28 cellular contexts compared by ENCODE assay signal in genomic region chr6:167087857-167088256, GRCh38. TPM values are rescaled to one million over a fixed set of nuclear protein-coding genes. Genes with fewer than 3 reads are reported as not detected.
"Had no signal": no experiment of that assay in that cellular context is flagged by ENCODE, and none has a peak within 500 bp of the region (broad histone marks: within the 10 kb centered on the region; RNA-seq: fewer than 3 reads in every experiment).

No MANE protein-coding gene starts in this region.

- H3K27ac ChIP-seq: coronary artery, dorsolateral prefrontal cortex, epithelial cell of prostate, esophagus squamous epithelium, gastrocnemius medialis, heart right ventricle, left lung, lower lobe of right lung had no signal

- DNase-seq: dermis blood vessel endothelial cell; dorsolateral prefrontal cortex; effector CD4-positive, alpha-beta T cell; effector memory CD4-positive, alpha-beta T cell; erythroblast; esophagus squamous epithelium; foreskin fibroblast; foreskin melanocyte; gastrocnemius medialis; glutamatergic neuron; head of caudate nucleus; heart right ventricle; hippocampal formation; left cardiac atrium; left lung; left ventricle myocardium superior; lower lobe of right lung; mesendoderm; midbrain had no signal

- FAIRE-seq: colon, islet of Langerhans, keratinocyte had no signal

- H3K4me1 ChIP-seq: esophagus squamous epithelium, gastrocnemius medialis, lower lobe of right lung had no signal

- H3K36me3 ChIP-seq: esophagus squamous epithelium, gastrocnemius medialis, heart right ventricle, left lung, lower lobe of right lung had no signal

- ATAC-seq: esophagus mucosa, gastrocnemius medialis, heart right ventricle, left cardiac atrium, left lung, left ventricle myocardium superior, lower lobe of right lung had no signal

- H3K9me3 ChIP-seq: gastrocnemius medialis, lower lobe of right lung had no signal

- H3K27me3 ChIP-seq: dorsolateral prefrontal cortex, esophagus squamous epithelium, gastrocnemius medialis, heart right ventricle, left lung had no signal

- H3K4me3 ChIP-seq: coronary artery, dorsolateral prefrontal cortex, esophagus squamous epithelium, gastrocnemius medialis, heart right ventricle, left lung, lower lobe of right lung had no signal

RNA-seq across cellular contexts. Expression of gene CCR6, which starts 35.0 kb away (rescaled TPM):
- total RNA-seq: dermis blood vessel endothelial cell, esophagus mucosa, gastrocnemius medialis, glomerular endothelial cell, kidney epithelial cell, left cardiac atrium, left ventricle myocardium superior, lung microvascular endothelial cell had no signal
- polyA plus RNA-seq: heart right ventricle, keratinocyte had no signal
